In the genomic region with DNA sequence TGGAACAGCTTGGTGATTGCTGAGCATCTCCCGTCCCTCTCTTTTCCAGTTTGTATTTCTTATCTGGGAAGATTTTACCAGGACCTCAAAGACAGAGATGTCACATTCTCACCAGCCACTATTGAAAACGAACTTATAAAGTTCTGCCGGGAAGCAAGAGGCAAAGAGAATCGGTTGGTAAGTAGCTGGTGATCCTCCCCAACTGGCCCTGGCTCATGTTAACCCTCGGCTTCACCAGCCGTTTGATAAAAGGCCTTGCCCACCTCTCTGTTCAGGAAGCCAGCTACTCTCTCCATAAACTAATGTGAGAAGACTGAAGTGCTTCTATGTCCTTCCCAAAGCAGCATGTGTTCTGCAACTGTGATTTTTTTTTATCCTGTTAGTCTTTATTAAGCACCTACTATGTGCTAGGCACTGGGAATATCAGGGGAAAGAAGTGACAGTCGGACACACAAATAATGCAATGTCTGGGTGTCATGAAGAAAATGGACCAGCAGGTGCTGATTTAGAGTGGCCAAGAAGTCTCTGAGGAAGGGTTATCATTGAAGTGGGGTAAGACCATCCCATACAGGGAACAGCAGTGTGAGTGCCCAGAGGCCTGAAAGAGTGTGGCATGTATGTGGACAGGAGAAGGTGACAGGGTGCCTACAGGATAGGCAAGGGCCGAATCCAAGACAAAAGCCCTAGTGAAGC, we compare ENCODE assay signal across 8 cellular contexts. TPM values are rescaled to one million over a fixed set of nuclear protein-coding genes. Genes with fewer than 3 reads are reported as not detected.
DNase-seq lines count a peak whose midpoint lies in the region; ATAC-seq and TF ChIP-seq lines count a peak whose summit lies in the region.

No MANE protein-coding gene starts in this region.

- H3K27me3 ChIP-seq in testis, result no peaks in the 10 kb centered on the region

- peak overlapping the region; percentile 100 for H3K4me3 Mint-ChIP-seq in activated CD4-positive, alpha-beta T cell treated with anti-CD3 and anti-CD28 coated beads, Interleukin-2, amount 10 ng/mL, durations not matched to agents 7 days and 5 days

- DNase-seq in activated CD4-positive, alpha-beta T cell treated with anti-CD3 and anti-CD28 coated beads, Interleukin-2, amount 10 ng/mL, durations not matched to agents 7 days and 5 days, result no peak
- DNase-seq in activated CD4-positive, alpha-beta T cell treated with anti-CD3 and anti-CD28 coated beads, Interleukin-2, amount 50 U/mL, for 4 hours, result no peak
- no peak for DNase-seq in activated naive CD4-positive, alpha-beta T cell treated with anti-CD3 and anti-CD28 coated beads, Interleukin-2, amount 50 U/mL, for 72 hours (ENCODE audit: low spot score in 2 of 2)
- DNase-seq in islet precursor cell, result peak; percentile 37
- no peak for DNase-seq in testis
- DNase-seq in NCI-H345 (lab: John Stamatoyannopoulos, UW), result no peak
- no peak for DNase-seq in HEK293T (ENCODE audit: extremely low spot score)

- H3K36me3 ChIP-seq in testis (ENCODE audit: low read depth, missing control alignments), result no peaks in the 10 kb centered on the region

- H3K9me3 Mint-ChIP-seq in activated CD4-positive, alpha-beta T cell treated with anti-CD3 and anti-CD28 coated beads, Interleukin-2, amount 10 ng/mL, durations not matched to agents 7 days and 5 days, result no peaks in the 10 kb centered on the region
- no peaks in the 10 kb centered on the region for H3K9me3 Mint-ChIP-seq in activated naive CD4-positive, alpha-beta T cell treated with anti-CD3 and anti-CD28 coated beads, Interleukin-2, amount 50 U/mL, for 72 hours

- peak overlapping the region; percentile 90 to 91 for H3K27ac ChIP-seq in testis

- no peak for ATAC-seq in activated naive CD4-positive, alpha-beta T cell treated with anti-CD3 and anti-CD28 coated beads, Interleukin-2, amount 50 U/mL, for 72 hours
- no peak for ATAC-seq in GM21737 (IDR thresholded peaks at IDR 0.05; ENCODE audit: unreplicated experiment)

- peaks cover 61% of the 10 kb centered on the region for H3K4me1 Mint-ChIP-seq in activated CD4-positive, alpha-beta T cell treated with anti-CD3 and anti-CD28 coated beads, Interleukin-2, amount 10 ng/mL, durations not matched to agents 7 days and 5 days

- CTCF ChIA-PET in activated CD4-positive, alpha-beta T cell treated with anti-CD3 and anti-CD28 coated beads, Interleukin-2, amount 10 ng/mL, durations not matched to agents 7 days and 5 days (lab: Charles Lee), result interaction anchor here (1.0 to 1.2 kb wide), 6 partner anchors 9 to 666 kb away, joined by 3 to 4 read pairs (median 3); partner anchors contain the start of gene DCAF1
- CTCF ChIA-PET in HEK293T (lab: Yijun Ruan, JAX), result interaction anchor here (0.6 kb wide), 1 partner anchor 711 kb away, joined by 3 read pairs; no protein-coding TSS in a partner anchor

- 34 to 38% methylated on average over 8 of the region's 8 CpGs for WGBS in testis, 2 donors

- POLR2A ChIA-PET in activated CD4-positive, alpha-beta T cell treated with anti-CD3 and anti-CD28 coated beads, Interleukin-2, amount 10 ng/mL, durations not matched to agents 7 days and 5 days (lab: Charles Lee), result no interaction called here
- POLR2A ChIA-PET in HEK293T (lab: Yijun Ruan, JAX), result interaction anchor here (1.1 to 2.5 kb wide), 5 partner anchors 9 to 713 kb away, joined by 5 to 10 read pairs (median 7); partner anchors contain the start of gene DCAF1

- intact Hi-C loops in testis (cut with DNase I; ENCODE audit: low total_unique reads), result loop anchor here (5.0 kb wide), 1 partner anchor 769 kb away; the partner anchor contains the start of gene MAPKAPK3

- no peaks in the 10 kb centered on the region for H3K27me3 Mint-ChIP-seq in activated CD4-positive, alpha-beta T cell treated with anti-CD3 and anti-CD28 coated beads, Interleukin-2, amount 10 ng/mL, durations not matched to agents 7 days and 5 days

- H3K4me1 ChIP-seq in testis, result peaks cover 22% of the 10 kb centered on the region

- H3K36me3 Mint-ChIP-seq in activated CD4-positive, alpha-beta T cell treated with anti-CD3 and anti-CD28 coated beads, Interleukin-2, amount 10 ng/mL, durations not matched to agents 7 days and 5 days (ENCODE audit: low read depth), result peaks cover 46% of the 10 kb centered on the region
- H3K36me3 Mint-ChIP-seq in activated naive CD4-positive, alpha-beta T cell treated with anti-CD3 and anti-CD28 coated beads, Interleukin-2, amount 50 U/mL, for 72 hours, result peaks cover 31 to 40% of the 10 kb centered on the region in 2 donors

- H3K9me3 ChIP-seq in testis, result no peaks in the 10 kb centered on the region

- peak overlapping the region; percentile 91 to 96 for H3K4me3 ChIP-seq in testis

- no peak for TF ChIP-seq CTCF in testis (IDR thresholded peaks at IDR 0.05)

- no peak for TF ChIP-seq POLR2A in testis (IDR thresholded peaks at IDR 0.05)

- H3K27ac Mint-ChIP-seq in activated CD4-positive, alpha-beta T cell treated with anti-CD3 and anti-CD28 coated beads, Interleukin-2, amount 10 ng/mL, durations not matched to agents 7 days and 5 days, result peak overlapping the region; percentile 100
- H3K27ac Mint-ChIP-seq in activated naive CD4-positive, alpha-beta T cell treated with anti-CD3 and anti-CD28 coated beads, Interleukin-2, amount 50 U/mL, for 72 hours, result peak overlapping the region; percentile 99

TF ChIP-seq in HEK293T, 16 proteins besides CTCF, POLR2A, EP300 and RAD21:
- no peak for TF ChIP-seq LEF1 (IDR thresholded peaks at IDR 0.05; ENCODE audit: borderline replicate concordance)
- TF ChIP-seq PKNOX1 (IDR thresholded peaks at IDR 0.05), result no peak
- TF ChIP-seq SUZ12 (IDR thresholded peaks at IDR 0.05), result no peak
- TF ChIP-seq BHLHE40 (IDR thresholded peaks at IDR 0.05; ENCODE audit: borderline replicate concordance), result no peak
- TF ChIP-seq HDGF (IDR thresholded peaks at IDR 0.05; ENCODE audit: borderline replicate concordance), result no peak
- TF ChIP-seq ARNT (IDR thresholded peaks at IDR 0.05), result no peak
- no peak for TF ChIP-seq FOXK2 (IDR thresholded peaks at IDR 0.05)
- TF ChIP-seq CTBP1 (IDR thresholded peaks at IDR 0.05; ENCODE audit: borderline replicate concordance), result no peak
- no peak for TF ChIP-seq FOXA1 (IDR thresholded peaks at IDR 0.05)
- TF ChIP-seq L3MBTL2 (conservative IDR thresholded peaks at IDR 0.05), result no peak
- no peak for TF ChIP-seq SP1 (IDR thresholded peaks at IDR 0.05)
- no peak for TF ChIP-seq ELF4 (IDR thresholded peaks at IDR 0.05)
- no peak for TF ChIP-seq ZNF384 (IDR thresholded peaks at IDR 0.05)
- TF ChIP-seq FOXM1 (IDR thresholded peaks at IDR 0.05; ENCODE audit: borderline replicate concordance), result no peak
- TF ChIP-seq TARDBP (IDR thresholded peaks at IDR 0.05), result no peak
- no peak for TF ChIP-seq NFRKB (IDR thresholded peaks at IDR 0.05)

RNA-seq across cellular contexts. Expression of gene MANF, which starts 1.2 kb away (rescaled TPM):
- 100 to 1,000 TPM; 107 to 131 TPM for total RNA-seq in activated CD4-positive, alpha-beta T cell treated with anti-CD3 and anti-CD28 coated beads, Interleukin-2, amount 10 ng/mL, durations not matched to agents 7 days and 5 days
- 100 to 1,000 TPM in 1 of 2 donors, 10 to 100 TPM in 1; 93.6 to 109 TPM for total RNA-seq in activated naive CD4-positive, alpha-beta T cell treated with anti-CD3 and anti-CD28 coated beads, Interleukin-2, amount 50 U/mL, for 72 hours
- total RNA-seq in testis, result 10 to 100 TPM; 48.6 to 62.8 TPM
- polyA plus RNA-seq in testis (ENCODE audit: insufficient read depth, low read depth, low replicate concordance), result 167 TPM

RNA-seq across cellular contexts. Expression of gene RBM15B, which starts 4.8 kb away (rescaled TPM):
- total RNA-seq in activated CD4-positive, alpha-beta T cell treated with anti-CD3 and anti-CD28 coated beads, Interleukin-2, amount 10 ng/mL, durations not matched to agents 7 days and 5 days, result 10 to 100 TPM; 29.0 to 29.8 TPM
- 10 to 100 TPM; 12.6 to 22.9 TPM for total RNA-seq in activated naive CD4-positive, alpha-beta T cell treated with anti-CD3 and anti-CD28 coated beads, Interleukin-2, amount 50 U/mL, for 72 hours
- 10 to 100 TPM; 33.9 to 41.4 TPM for total RNA-seq in testis
- polyA plus RNA-seq in testis (ENCODE audit: insufficient read depth, low read depth, low replicate concordance), result 27.1 TPM
